In genomic region chr15:40421246-40422157, GRCh38 we compare ENCODE assay signal across 8 cellular contexts. TPM values are rescaled to one million over a fixed set of nuclear protein-coding genes. Genes with fewer than 3 reads are reported as not detected.
DNase-seq lines count a peak whose midpoint lies in the region; ATAC-seq, FAIRE-seq and TF ChIP-seq lines count a peak whose summit lies in the region.

No MANE protein-coding gene starts in this region.

- TF ChIP-seq RAD21 in A549 (conservative IDR thresholded peaks at IDR 0.05 in 1 of 2, IDR thresholded peaks at IDR 0.05 in 1 of 2), result peak; percentile 81 to 85

- CTCF ChIA-PET in A549 (lab: Yijun Ruan, JAX), result interaction anchor here (0.7 to 8.4 kb wide), 44 partner anchors 9 to 839 kb away, joined by 3 to 59 read pairs (median 4); partner anchors contain the start of genes ANKRD63, BAHD1, CCDC9B and INAFM2

- TF ChIP-seq EP300 in A549 (IDR thresholded peaks at IDR 0.05), result no peak
- no peak for TF ChIP-seq EP300 in upper lobe of left lung (IDR thresholded peaks at IDR 0.05)

- H3K36me3 ChIP-seq in SJSA1 (peaks cover 20% of the 10 kb centered on the region), upper lobe of left lung (peaks cover 2 to 22% (median 17%) of the 10 kb centered on the region in 4 donors)

- DNase-seq in A549 (ENCODE audit: low read depth in 1 of 2, low spot score in 1 of 2) (peak; percentile 55 to 63), HTR-8/SVneo (ENCODE audit: insufficient read length, low spot score) (peak; percentile 74), SJSA1 (ENCODE audit: low read depth in 1 of 2, low spot score in 2 of 2) (peak; percentile 66 to 79), glutamatergic neuron (peak; percentile 93), posterior vena cava (ENCODE audit: low spot score) (peak; percentile 94), upper lobe of left lung (peak; percentile 85 to 98)
- DNase-seq in activated gamma-delta T cell treated with anti-CD3 and anti-CD28 coated beads, Interleukin-2, amount 50 U/mL, for 16 hours (ENCODE audit: low read depth), result peak; percentile 71

- H3K27me3 ChIP-seq in SJSA1 (replicated peaks) (no peaks in the 10 kb centered on the region), upper lobe of left lung (no peaks in the 10 kb centered on the region)

- H3K27ac ChIP-seq in A549 (no peak overlapping the region), SJSA1 (no peak overlapping the region), upper lobe of left lung (no peak overlapping the region)

- no peak overlapping the region for H3K27ac Mint-ChIP-seq in glutamatergic neuron (ENCODE audit: unreplicated experiment)

- H3K4me3 ChIP-seq in A549, result no peak overlapping the region
- H3K4me3 ChIP-seq in SJSA1, result no peak overlapping the region
- no peak overlapping the region for H3K4me3 ChIP-seq in upper lobe of left lung

- peak overlapping the region; percentile 11 for H3K4me3 Mint-ChIP-seq in glutamatergic neuron (ENCODE audit: unreplicated experiment)

- ATAC-seq in A549 (peak; percentile 97), GM18498 (IDR thresholded peaks at IDR 0.05; ENCODE audit: unreplicated experiment) (peak; percentile 80), upper lobe of left lung (ENCODE audit: low FRiP score in 2 of 2) (peak; percentile 93 to 97)

- H3K4me1 Mint-ChIP-seq in glutamatergic neuron (ENCODE audit: low read depth, unreplicated experiment), result peaks cover 4% of the 10 kb centered on the region

- H3K9me3 Mint-ChIP-seq in glutamatergic neuron (ENCODE audit: unreplicated experiment), result peaks cover under 1% of the 10 kb centered on the region

- 37% methylated on average over 24 of the region's 31 CpGs for WGBS in A549 (ENCODE audit: missing lambda C conversion rate)
- WGBS in upper lobe of left lung, 2 donors, result 12 to 61% methylated on average over 4 to 31 of the region's 31 CpGs

- H3K4me1 ChIP-seq in A549, result peaks cover 4% of the 10 kb centered on the region; the same call in 2 of the 3 replicates
- peaks cover 6% of the 10 kb centered on the region for H3K4me1 ChIP-seq in SJSA1 (replicated peaks)
- H3K4me1 ChIP-seq in upper lobe of left lung, result peaks cover 9 to 20% (median 17%) of the 10 kb centered on the region in 4 donors

- intact Hi-C loops in posterior vena cava (cut with DNase I), result loop anchor here (1.0 to 5.0 kb wide), 3 partner anchors 24 to 241 kb away; no protein-coding TSS in a partner anchor

- TF ChIP-seq CTCF in A549 (IDR thresholded peaks at IDR 0.05), result peak; percentile 68
- TF ChIP-seq CTCF in glutamatergic neuron (IDR thresholded peaks at IDR 0.05; ENCODE audit: partially characterized antibody, unreplicated experiment), result peak; percentile 84
- peak; percentile 88 to 98 (median 94) for TF ChIP-seq CTCF in upper lobe of left lung (IDR thresholded peaks at IDR 0.05)

- POLR2A ChIA-PET in A549 (lab: Yijun Ruan, JAX), result no interaction called here

- TF ChIP-seq POLR2A in A549 (IDR thresholded peaks at IDR 0.05; ENCODE audit: low read length) (no peak), upper lobe of left lung (IDR thresholded peaks at IDR 0.05) (peak in 1 of 4 donors; percentile 36)

- H3K4me2 ChIP-seq in A549, result peak overlapping the region; percentile 47; the same call in 2 of the 3 replicates

- no peaks in the 10 kb centered on the region for H3K36me3 Mint-ChIP-seq in glutamatergic neuron (ENCODE audit: unreplicated experiment)

- H3K9me3 ChIP-seq in A549 (no peaks in the 10 kb centered on the region), SJSA1 (replicated peaks) (no peaks in the 10 kb centered on the region), upper lobe of left lung (no peaks in the 10 kb centered on the region)

- no peak for FAIRE-seq in A549 (lab: Jason Lieb, UNC)
- FAIRE-seq in HTR-8/SVneo (lab: Jason Lieb, UNC), result no peak

- H3K27me3 Mint-ChIP-seq in glutamatergic neuron (ENCODE audit: unreplicated experiment), result no peaks in the 10 kb centered on the region

TF ChIP-seq in A549, 52 proteins besides CTCF, POLR2A, EP300 and RAD21:
- TF ChIP-seq ELK1 (IDR thresholded peaks at IDR 0.05; ENCODE audit: low read depth, low read length) (no peak), SMC3 (IDR thresholded peaks at IDR 0.05) (peak; percentile 73)

RNA-seq across cellular contexts. Expression of gene IVD, which starts 15.9 kb away (rescaled TPM):
- polyA plus RNA-seq in A549 (2011; rRNA removed) (10.2 and 14.8 TPM in 2 replicates), A549 (2017; fragmentation: RNase III; extraction: RNeasy Plus Mini Kit Qiagen cat#74134 plus additional on column Dnase treatment) (12.4 to 13.0 TPM (median 12.6 TPM) in 3 replicates)
- 12.3 and 16.3 TPM in 2 replicates for polyA plus RNA-seq in A549 (2012; cell fraction: cytosol; rRNA removed)
- polyA plus RNA-seq in A549 (2012; cell fraction: nucleus; rRNA removed), result 20.3 and 20.5 TPM in 2 replicates
- 12.5 and 13.2 TPM in 2 replicates for polyA minus RNA-seq in A549 (2011; rRNA and poly(A)+ RNA removed)
- total RNA-seq in SJSA1 (2014; rRNA removed; shearing (Covaris generic)), result 22.3 and 25.3 TPM in 2 replicates
- total RNA-seq in glutamatergic neuron (ENCODE audit: unreplicated experiment) (44.3 TPM), posterior vena cava (10 to 100 TPM; 24.3 to 38.9 TPM), upper lobe of left lung (100 to 1,000 TPM in 2 of 6 donors, 10 to 100 TPM in 4; 68.1 to 112 (median 94.5) TPM)

RNA-seq across cellular contexts. Expression of gene BAHD1, which starts 19.3 kb away (rescaled TPM):
- 2.3 and 2.8 TPM in 2 replicates for polyA plus RNA-seq in A549 (2011; rRNA removed)
- polyA plus RNA-seq in A549 (2012; cell fraction: cytosol; rRNA removed), result 3.7 and 4.5 TPM in 2 replicates
- 10.4 and 10.7 TPM in 2 replicates for polyA plus RNA-seq in A549 (2012; cell fraction: nucleus; rRNA removed)
- polyA plus RNA-seq in A549 (2017; fragmentation: RNase III; extraction: RNeasy Plus Mini Kit Qiagen cat#74134 plus additional on column Dnase treatment), result 10.1 to 11.1 TPM (median 10.9 TPM) in 3 replicates
- polyA minus RNA-seq in A549 (2011; rRNA and poly(A)+ RNA removed), result 2.7 and 3.5 TPM in 2 replicates
- total RNA-seq in SJSA1 (2014; rRNA removed; shearing (Covaris generic)), result 8.4 and 11.4 TPM in 2 replicates
- total RNA-seq in glutamatergic neuron (ENCODE audit: unreplicated experiment), result 29.9 TPM
- 10 to 100 TPM; 11.9 to 13.8 TPM for total RNA-seq in posterior vena cava
- total RNA-seq in upper lobe of left lung, result 10 to 100 TPM; 21.0 to 36.9 (median 28.5) TPM

RNA-seq across cellular contexts. Expression of gene KNSTRN, which starts 39.0 kb away (rescaled TPM):
- polyA plus RNA-seq in A549 (2011; rRNA removed) (41.2 and 50.3 TPM in 2 replicates), A549 (2017; fragmentation: RNase III; extraction: RNeasy Plus Mini Kit Qiagen cat#74134 plus additional on column Dnase treatment) (45.0 to 52.6 TPM (median 48.0 TPM) in 3 replicates)
- 23.9 and 25.0 TPM in 2 replicates for polyA plus RNA-seq in A549 (2012; cell fraction: cytosol; rRNA removed)
- 12.3 and 14.0 TPM in 2 replicates for polyA plus RNA-seq in A549 (2012; cell fraction: nucleus; rRNA removed)
- 26.1 and 32.3 TPM in 2 replicates for polyA minus RNA-seq in A549 (2011; rRNA and poly(A)+ RNA removed)
- total RNA-seq in SJSA1 (2014; rRNA removed; shearing (Covaris generic)), result 63.7 and 96.6 TPM in 2 replicates
- total RNA-seq in glutamatergic neuron (ENCODE audit: unreplicated experiment) (62.9 TPM), posterior vena cava (1 to 10 TPM; 5.4 to 8.4 TPM), upper lobe of left lung (10 to 100 TPM; 10.6 to 27.6 (median 17.3) TPM)

RNA-seq across cellular contexts. Expression of gene CHST14, which starts 49.3 kb away (rescaled TPM):
- polyA plus RNA-seq in A549 (2011; rRNA removed) (8.6 and 9.8 TPM in 2 replicates), A549 (2017; fragmentation: RNase III; extraction: RNeasy Plus Mini Kit Qiagen cat#74134 plus additional on column Dnase treatment) (8.7 to 11.0 TPM (median 10.8 TPM) in 3 replicates)
- 9.0 and 11.9 TPM in 2 replicates for polyA plus RNA-seq in A549 (2012; cell fraction: cytosol; rRNA removed)
- 12.5 and 13.2 TPM in 2 replicates for polyA plus RNA-seq in A549 (2012; cell fraction: nucleus; rRNA removed)
- 9.0 and 9.4 TPM in 2 replicates for polyA minus RNA-seq in A549 (2011; rRNA and poly(A)+ RNA removed)
- 28.7 and 30.2 TPM in 2 replicates for total RNA-seq in SJSA1 (2014; rRNA removed; shearing (Covaris generic))
- total RNA-seq in glutamatergic neuron (ENCODE audit: unreplicated experiment) (3.9 TPM), posterior vena cava (10 to 100 TPM; 11.8 to 15.8 TPM), upper lobe of left lung (10 to 100 TPM in 5 of 6 donors, 1 to 10 TPM in 1; 3.1 to 20.6 (median 14.6) TPM)
